1 cellular context compared by ENCODE assay signal in genomic region chr9:31848505-31849285, GRCh38.
TF ChIP-seq lines count a peak whose summit lies in the region.

No MANE protein-coding gene starts in this region.

TF ChIP-seq in K562, 482 proteins besides CTCF, POLR2A, EP300 and RAD21 (continued from another document):
- TF ChIP-seq GABPA (tag; conservative IDR thresholded peaks at IDR 0.05; ENCODE audit: low read depth) (peak; percentile 34; the same call in 1 of the 2 replicates), PHF8 (IDR thresholded peaks at IDR 0.05; ENCODE audit: borderline replicate concordance, low read length) (peak; percentile 50; the same call in 1 of the 2 replicates), KDM5B (IDR thresholded peaks at IDR 0.05; ENCODE audit: insufficient replicate concordance, low read depth, low read length) (peak; percentile 72), MGA (IDR thresholded peaks at IDR 0.05) (peak; percentile 24; the same call in 1 of the 2 replicates), ZNF740 (CRISPR knock-in tag; IDR thresholded peaks at IDR 0.05) (peak; percentile 83), ZNF740 (tag; IDR thresholded peaks at IDR 0.05) (no peak), DPF2 (IDR thresholded peaks at IDR 0.05) (no peak), ARID3A (IDR thresholded peaks at IDR 0.05; ENCODE audit: borderline replicate concordance, low read depth, low read length) (no peak), PTRF (tag; IDR thresholded peaks at IDR 0.05) (no peak), E2F6 (IDR thresholded peaks at IDR 0.05; ENCODE audit: borderline replicate concordance in 1 of 2, extremely low read depth in 1 of 2, insufficient read depth in 1 of 2, insufficient read length in 1 of 2, low read depth in 1 of 2, low read length in 1 of 2, poor library complexity in 1 of 2, severe bottlenecking in 1 of 2) (peak; percentile 12 to 32), ZNF77 (CRISPR knock-in tag; IDR thresholded peaks at IDR 0.05) (no peak), POLR2G (IDR thresholded peaks at IDR 0.05; ENCODE audit: low read depth, low read length) (peak; percentile 54), SFPQ (IDR thresholded peaks at IDR 0.05; ENCODE audit: low read depth, low read length) (no peak), ZNF41 (CRISPR knock-in tag; conservative IDR thresholded peaks at IDR 0.05) (no peak), RBFOX2 (IDR thresholded peaks at IDR 0.05; ENCODE audit: low read depth, low read length) (peak; percentile 61)
